11 cellular contexts compared by ENCODE assay signal in genomic region chr7:1046722-1047679, GRCh38. TPM values are rescaled to one million over a fixed set of nuclear protein-coding genes. Genes with fewer than 3 reads are reported as not detected.
A peak's percentile ranks its signal among the peaks of the same experiment; 100 is the strongest.
DNase-seq lines count a peak whose midpoint lies in the region; ATAC-seq and TF ChIP-seq lines count a peak whose summit lies in the region.
"Had no signal": no experiment of that assay in that cellular context is flagged by ENCODE, and none has a peak within 500 bp of the region (broad histone marks: within the 10 kb centered on the region; RNA-seq: fewer than 3 reads in every experiment).

No MANE protein-coding gene starts in this region.

- H3K4me1 Mint-ChIP-seq in activated CD8-positive, alpha-beta memory T cell treated with anti-CD3 and anti-CD28 coated beads, Interleukin-2, amount 10 ng/mL, durations not matched to agents 7 days and 5 days, result peaks cover 68% of the 10 kb centered on the region

- in situ Hi-C loops in GM13976 (cut with MboI; ENCODE audit: low sequenced_read_pairs, unreplicated experiment), result no loop called here

- no peaks in the 10 kb centered on the region for H3K36me3 ChIP-seq in prostate gland

- H3K9me3 ChIP-seq in prostate gland, result no peaks in the 10 kb centered on the region

- no peaks in the 10 kb centered on the region for H3K9me3 Mint-ChIP-seq in activated CD8-positive, alpha-beta memory T cell treated with anti-CD3 and anti-CD28 coated beads, Interleukin-2, amount 10 ng/mL, durations not matched to agents 7 days and 5 days (ENCODE audit: low read depth)
- H3K9me3 Mint-ChIP-seq: GM23338 had no signal

- no peak overlapping the region for H3K4me3 Mint-ChIP-seq in activated CD8-positive, alpha-beta memory T cell treated with anti-CD3 and anti-CD28 coated beads, Interleukin-2, amount 10 ng/mL, durations not matched to agents 7 days and 5 days
- H3K4me3 Mint-ChIP-seq: GM23338 had no signal

- ATAC-seq in activated CD8-positive, alpha-beta memory T cell treated with anti-CD3 and anti-CD28 coated beads, Interleukin-2, amount 10 ng/mL, durations not matched to agents 7 days and 5 days, result no peak
- ATAC-seq in GM19455 (IDR thresholded peaks at IDR 0.05; ENCODE audit: unreplicated experiment), result no peak
- no peak for ATAC-seq in HG02970 (IDR thresholded peaks at IDR 0.05; ENCODE audit: low FRiP score, unreplicated experiment)
- ATAC-seq: GM23338, sciatic nerve had no signal

- WGBS in prostate gland, result 54% methylated on average over 15 of the region's 15 CpGs

- peak; percentile 59 for DNase-seq in activated CD8-positive, alpha-beta memory T cell treated with anti-CD3 and anti-CD28 coated beads, Interleukin-2, amount 10 ng/mL, durations not matched to agents 7 days and 5 days
- no peak for DNase-seq in activated CD8-positive, alpha-beta memory T cell treated with anti-CD3 and anti-CD28 coated beads for 24 hours
- DNase-seq in SW480 (ENCODE audit: low spot score) (peak; percentile 37), prostate gland (ENCODE audit: low spot score) (peak; percentile 81), GM13976 (ENCODE audit: low spot score) (no peak)
- DNase-seq in central memory CD4-positive, alpha-beta T cell, result peak; percentile 80
- DNase-seq: Karpas-422 had no signal

- H3K4me3 ChIP-seq in prostate gland, result no peak overlapping the region
- H3K4me3 ChIP-seq: GM23338 had no signal

- CTCF ChIA-PET in activated CD8-positive, alpha-beta memory T cell treated with anti-CD3 and anti-CD28 coated beads, Interleukin-2, amount 10 ng/mL, durations not matched to agents 7 days and 5 days (lab: Charles Lee), result interaction anchor here (1.6 to 6.9 kb wide), 3 partner anchors 18 to 53 kb away, joined by 5 to 58 read pairs (median 46); no protein-coding TSS in a partner anchor

- intact Hi-C loops in prostate gland (cut with DNase I), result no loop called here

- H3K36me3 Mint-ChIP-seq in activated CD8-positive, alpha-beta memory T cell treated with anti-CD3 and anti-CD28 coated beads, Interleukin-2, amount 10 ng/mL, durations not matched to agents 7 days and 5 days, result no peaks in the 10 kb centered on the region

- peaks cover 29% of the 10 kb centered on the region for H3K4me1 ChIP-seq in prostate gland (replicated peaks)

- H3K27ac ChIP-seq in prostate gland, result peak overlapping the region; percentile 25 to 38

- no peaks in the 10 kb centered on the region for H3K27me3 Mint-ChIP-seq in activated CD8-positive, alpha-beta memory T cell treated with anti-CD3 and anti-CD28 coated beads, Interleukin-2, amount 10 ng/mL, durations not matched to agents 7 days and 5 days

- TF ChIP-seq CTCF in prostate gland (IDR thresholded peaks at IDR 0.05), result no peak
- TF ChIP-seq CTCF in GM13976 (IDR thresholded peaks at IDR 0.05; ENCODE audit: borderline replicate concordance, control extremely low read depth, extremely low read depth, insufficient read depth, missing control alignments), result no peak

- no peak overlapping the region for H3K27ac Mint-ChIP-seq in activated CD8-positive, alpha-beta memory T cell treated with anti-CD3 and anti-CD28 coated beads, Interleukin-2, amount 10 ng/mL, durations not matched to agents 7 days and 5 days

- H3K27me3 ChIP-seq in prostate gland (replicated peaks; ENCODE audit: insufficient read depth), result no peaks in the 10 kb centered on the region

- TF ChIP-seq POLR2A in prostate gland (IDR thresholded peaks at IDR 0.05), result no peak

RNA-seq across cellular contexts. Expression of gene GPR146, which starts 2.7 kb away (rescaled TPM):
- 1 to 10 TPM in 1 of 2 experiments, under 1 TPM in 1; 0.40 to 2.1 TPM for total RNA-seq in activated CD8-positive, alpha-beta memory T cell treated with anti-CD3 and anti-CD28 coated beads, Interleukin-2, amount 10 ng/mL, durations not matched to agents 7 days and 5 days
- total RNA-seq in prostate gland, result 10 to 100 TPM in 1 of 2 donors, 1 to 10 TPM in 1; 6.1 to 25.9 TPM

RNA-seq across cellular contexts. Expression of gene GPER1, which starts 40.9 kb away (rescaled TPM):
- total RNA-seq in activated CD8-positive, alpha-beta memory T cell treated with anti-CD3 and anti-CD28 coated beads, Interleukin-2, amount 10 ng/mL, durations not matched to agents 7 days and 5 days, result not detected
- 10 to 100 TPM in 1 of 2 donors, 1 to 10 TPM in 1; 7.4 to 11.5 TPM for total RNA-seq in prostate gland
- total RNA-seq: GM23338 had no signal

Comparison
In these comparisons a context has a peak if more than half of its experiments do, and no peak if none do; other contexts are left out.
1. DNase-seq: peak in activated CD8-positive, alpha-beta memory T cell treated with anti-CD3 and anti-CD28 coated beads, Interleukin-2, amount 10 ng/mL, durations not matched to agents 7 days and 5 days (single experiment), SW480 (single experiment), central memory CD4-positive, alpha-beta T cell (single experiment) and prostate gland (single experiment); none in activated CD8-positive, alpha-beta memory T cell treated with anti-CD3 and anti-CD28 coated beads for 24 hours (single experiment) and GM13976 (single experiment).
2. RNA of gene GPER1, which starts 40.9 kb away (total RNA-seq): 7.4 to 11.5 TPM in prostate gland; not detected in activated CD8-positive, alpha-beta memory T cell treated with anti-CD3 and anti-CD28 coated beads, Interleukin-2, amount 10 ng/mL, durations not matched to agents 7 days and 5 days; every median in the first group is over 4 times any median in the second.